Comparison of ENCODE assay signal across 12 cellular contexts in the genomic region with DNA sequence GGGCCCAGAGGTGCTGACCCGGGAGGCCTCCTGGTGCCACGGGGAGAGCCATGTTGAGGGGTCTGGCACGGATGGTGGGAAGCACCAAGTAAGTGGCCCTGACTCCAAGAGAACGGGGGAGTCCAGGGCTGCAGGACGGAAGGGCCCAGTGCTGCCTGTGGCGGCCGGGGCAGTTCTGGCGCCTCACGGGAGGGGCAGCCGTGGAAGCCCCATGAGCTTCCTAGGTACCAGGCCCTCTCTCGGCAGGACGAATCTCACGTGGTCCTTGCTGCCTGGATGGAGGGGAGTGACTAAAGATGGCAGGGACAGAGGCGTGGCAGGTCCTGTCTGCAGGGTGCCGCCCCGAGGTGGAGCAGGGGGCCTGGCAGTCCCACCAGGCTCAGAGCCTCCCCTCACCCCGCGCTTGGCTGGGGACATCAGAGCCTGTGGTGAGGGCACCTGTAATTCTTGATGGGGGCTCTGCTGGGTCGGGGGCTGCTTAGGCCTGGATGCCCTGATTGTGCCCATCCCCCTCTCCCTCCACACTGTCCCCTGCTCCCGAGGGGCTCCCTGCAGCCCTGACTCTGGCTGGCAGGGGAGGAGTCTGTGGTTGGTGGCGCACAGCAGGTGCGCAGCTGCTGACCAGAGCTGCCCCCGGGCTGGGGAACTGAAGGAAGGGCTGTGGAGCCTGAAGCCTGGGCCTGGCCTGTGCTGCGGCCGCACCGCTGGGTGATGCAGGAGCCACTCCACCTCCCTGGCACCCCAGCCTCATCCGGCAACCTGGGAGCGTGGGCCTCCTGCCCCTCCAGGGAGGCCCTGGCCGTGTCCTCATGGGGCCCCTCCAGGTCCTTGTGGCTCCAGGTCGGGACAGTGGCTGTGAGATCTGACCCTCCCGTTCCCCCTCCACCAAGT. TPM values are rescaled to one million over a fixed set of nuclear protein-coding genes. Genes with fewer than 3 reads are reported as not detected.
A peak's percentile ranks its signal among the peaks of the same experiment; 100 is the strongest.
DNase-seq lines count a peak whose midpoint lies in the region; ATAC-seq, FAIRE-seq and TF ChIP-seq lines count a peak whose summit lies in the region.
"Had no signal": no experiment of that assay in that cellular context is flagged by ENCODE, and none has a peak within 500 bp of the region (broad histone marks: within the 10 kb centered on the region; RNA-seq: fewer than 3 reads in every experiment).

No MANE protein-coding gene starts in this region.

- no peak overlapping the region for H3K14ac ChIP-seq in H1 (ENCODE audit: insufficient read length)

- TF ChIP-seq RAD21 in H1 (IDR thresholded peaks at IDR 0.05 in 1 of 2, conservative IDR thresholded peaks at IDR 0.05 in 1 of 2; ENCODE audit: low read depth in 2 of 2, low read length in 2 of 2) = no peak

- no peak overlapping the region for H3K27ac Mint-ChIP-seq in activated CD4-positive, alpha-beta memory T cell treated with anti-CD3 and anti-CD28 coated beads, Interleukin-2, amount 10 ng/mL, durations not matched to agents 7 days and 5 days
- no peak overlapping the region for H3K27ac Mint-ChIP-seq in activated CD4-positive, alpha-beta memory T cell treated with anti-CD3 and anti-CD28 coated beads for 36 hours
- no peak overlapping the region for H3K27ac Mint-ChIP-seq in osteocyte (ENCODE audit: unreplicated experiment)

- no peak overlapping the region for H2AFZ ChIP-seq in H1 (ENCODE audit: low read length)

- peaks cover 0 to 5% (median 0%) of the 10 kb centered on the region in 4 experiments; a peak in 2 of 7 replicates for H3K4me1 ChIP-seq in H1 (replicated peaks in 1 of 4; ENCODE audit: control insufficient read depth in 3 of 4, insufficient read depth in 4 of 4, low read length in 3 of 4)

- H3K56ac ChIP-seq in H1 (replicated peaks; ENCODE audit: insufficient read length, low read depth, low read length) = no peak overlapping the region

- intact Hi-C loops in activated CD4-positive, alpha-beta memory T cell treated with anti-CD3 and anti-CD28 coated beads for 36 hours (cut with micrococcal nuclease) = no loop called here

- TF ChIP-seq EP300 in H1 (IDR thresholded peaks at IDR 0.05; ENCODE audit: borderline replicate concordance in 1 of 2, low read depth in 2 of 2, low read length in 2 of 2) = no peak

- H2BK5ac ChIP-seq in H1 (ENCODE audit: low read depth, low read length) = no peak overlapping the region

- no peak overlapping the region for H3K4me3 Mint-ChIP-seq in activated CD4-positive, alpha-beta memory T cell treated with anti-CD3 and anti-CD28 coated beads, Interleukin-2, amount 10 ng/mL, durations not matched to agents 7 days and 5 days
- H3K4me3 Mint-ChIP-seq in activated CD4-positive, alpha-beta memory T cell treated with anti-CD3 and anti-CD28 coated beads for 36 hours = no peak overlapping the region
- no peak overlapping the region for H3K4me3 Mint-ChIP-seq in osteocyte (ENCODE audit: unreplicated experiment)

- DNase-seq in activated CD4-positive, alpha-beta memory T cell treated with anti-CD3 and anti-CD28 coated beads, Interleukin-2, amount 10 ng/mL, durations not matched to agents 7 days and 5 days = peak; percentile 15
- no peak for DNase-seq in activated CD4-positive, alpha-beta memory T cell treated with anti-CD3 and anti-CD28 coated beads for 36 hours
- DNase-seq in NCI-H2107 treated with DMSO at 0.1 percent for 48 hours (lab: John Stamatoyannopoulos, UW; ENCODE audit: unreplicated experiment) (peak; percentile 78), H1 (ENCODE audit: low read depth in 1 of 2, low spot score in 2 of 2) (peak in 1 of 2 experiments; percentile 47), osteocyte (ENCODE audit: extremely low spot score, unreplicated experiment) (peak; percentile 83), COR-L47 (lab: John Stamatoyannopoulos, UW) (no peak), cerebellar nuclear complex (lab: John Stamatoyannopoulos, UW) (no peak)
- DNase-seq: lower lobe of right lung, nucleus accumbens had no signal

- TF ChIP-seq POLR2A in H1 (IDR thresholded peaks at IDR 0.05; ENCODE audit: control extremely low read depth in 1 of 2, low read depth in 2 of 2, low read length in 2 of 2) (no peak), GM18505 (IDR thresholded peaks at IDR 0.05; ENCODE audit: borderline replicate concordance, extremely low read depth, insufficient read depth, insufficient read length) (no peak)

- H3K79me2 ChIP-seq in H1 (ENCODE audit: control insufficient read depth in 1 of 2, insufficient read depth in 2 of 2, low read length in 2 of 2) = no peaks in the 10 kb centered on the region

- H2BK15ac ChIP-seq in H1 (ENCODE audit: low read length) = no peak overlapping the region

- no peaks in the 10 kb centered on the region for H3K23me2 ChIP-seq in H1 (ENCODE audit: low read depth, low read length)

- H3K4me2 ChIP-seq in H1 (ENCODE audit: insufficient read depth in 1 of 2, low read depth in 2 of 2, low read length in 2 of 2) = no peak overlapping the region

- no peaks in the 10 kb centered on the region; the same call in 1 of the 2 replicates for H3K79me1 ChIP-seq in H1 (ENCODE audit: low read depth, low read length)

- H2AK5ac ChIP-seq in H1 (ENCODE audit: low read depth, low read length) = no peak overlapping the region

- peak overlapping the region; percentile 45; the same call in 1 of the 2 replicates for H4K8ac ChIP-seq in H1 (ENCODE audit: extremely low read depth, insufficient read depth, low read length)

- no peaks in the 10 kb centered on the region for H4K20me1 ChIP-seq in H1 (replicated peaks in 1 of 2; ENCODE audit: control insufficient read depth in 1 of 2, insufficient read depth in 2 of 2, low read length in 2 of 2)

- no peak overlapping the region for H3K18ac ChIP-seq in H1 (ENCODE audit: extremely low read depth, low read length)

- no peaks in the 10 kb centered on the region for H3K36me3 Mint-ChIP-seq in activated CD4-positive, alpha-beta memory T cell treated with anti-CD3 and anti-CD28 coated beads, Interleukin-2, amount 10 ng/mL, durations not matched to agents 7 days and 5 days (ENCODE audit: low read depth)
- H3K36me3 Mint-ChIP-seq in activated CD4-positive, alpha-beta memory T cell treated with anti-CD3 and anti-CD28 coated beads for 36 hours = no peaks in the 10 kb centered on the region
- no peaks in the 10 kb centered on the region for H3K36me3 Mint-ChIP-seq in osteocyte (ENCODE audit: unreplicated experiment)

- H4K5ac ChIP-seq in H1 (ENCODE audit: insufficient read length, low read depth, low read length) = no peak overlapping the region

- peaks cover 23% of the 10 kb centered on the region for H3K4me1 Mint-ChIP-seq in activated CD4-positive, alpha-beta memory T cell treated with anti-CD3 and anti-CD28 coated beads, Interleukin-2, amount 10 ng/mL, durations not matched to agents 7 days and 5 days
- H3K4me1 Mint-ChIP-seq in activated CD4-positive, alpha-beta memory T cell treated with anti-CD3 and anti-CD28 coated beads for 36 hours (ENCODE audit: low read depth) = peaks cover 15% of the 10 kb centered on the region
- H3K4me1 Mint-ChIP-seq in osteocyte (ENCODE audit: unreplicated experiment) = peaks cover 14% of the 10 kb centered on the region

- H3K27ac ChIP-seq in H1 (ENCODE audit: low read depth, low read length) = no peak overlapping the region
- H3K27ac ChIP-seq: A549, lower lobe of right lung had no signal

- H4K91ac ChIP-seq in H1 (replicated peaks; ENCODE audit: insufficient read length, low read length) = no peak overlapping the region

- POLR2A ChIA-PET in activated CD4-positive, alpha-beta memory T cell treated with anti-CD3 and anti-CD28 coated beads, Interleukin-2, amount 10 ng/mL, durations not matched to agents 7 days and 5 days (lab: Charles Lee) = interaction anchor here (0.9 to 1.1 kb wide), 2 partner anchors 31 to 32 kb away, joined by 3 read pairs; a partner anchor contains a TSS
- POLR2A ChIA-PET in activated CD4-positive, alpha-beta memory T cell treated with anti-CD3 and anti-CD28 coated beads for 36 hours (lab: Charles Lee) = no interaction called here
- POLR2A ChIA-PET in H1 (lab: Charles Lee; ENCODE audit: partially characterized antibody) = interaction anchor here (1.1 kb wide), 1 partner anchor 202 kb away, joined by 3 read pairs; no protein-coding TSS in a partner anchor

- peaks cover 14% of the 10 kb centered on the region for H3K27me3 Mint-ChIP-seq in activated CD4-positive, alpha-beta memory T cell treated with anti-CD3 and anti-CD28 coated beads, Interleukin-2, amount 10 ng/mL, durations not matched to agents 7 days and 5 days
- H3K27me3 Mint-ChIP-seq in activated CD4-positive, alpha-beta memory T cell treated with anti-CD3 and anti-CD28 coated beads for 36 hours = peaks cover 9% of the 10 kb centered on the region
- no peaks in the 10 kb centered on the region for H3K27me3 Mint-ChIP-seq in osteocyte (ENCODE audit: unreplicated experiment)

- WGBS in H1 (ENCODE audit: extremely low coverage in 1 of 2, insufficient coverage in 1 of 2, insufficient read length in 1 of 2, insufficient replicate concordance in 2 of 2, low coverage in 1 of 2, low lambda C conversion rate in 2 of 2, missing lambda C conversion rate in 1 of 2), 2 experiments = 92% methylated on average over 31 of the region's 31 CpGs; no CpG with 5 or more reads in 1 of the 2 experiments

- H3K4ac ChIP-seq in H1 (replicated peaks; ENCODE audit: insufficient read length, low read depth, low read length) = no peak overlapping the region

- H3K9me3 Mint-ChIP-seq in activated CD4-positive, alpha-beta memory T cell treated with anti-CD3 and anti-CD28 coated beads, Interleukin-2, amount 10 ng/mL, durations not matched to agents 7 days and 5 days = no peaks in the 10 kb centered on the region
- H3K9me3 Mint-ChIP-seq in activated CD4-positive, alpha-beta memory T cell treated with anti-CD3 and anti-CD28 coated beads for 36 hours = no peaks in the 10 kb centered on the region
- no peaks in the 10 kb centered on the region for H3K9me3 Mint-ChIP-seq in osteocyte (ENCODE audit: unreplicated experiment)

- no peak overlapping the region for H3K23ac ChIP-seq in H1 (ENCODE audit: insufficient read length)

- no peak overlapping the region for H2BK120ac ChIP-seq in H1 (replicated peaks; ENCODE audit: low read depth, low read length)

- H3K9me3 ChIP-seq in H1 (ENCODE audit: insufficient read depth in 2 of 2, low read depth in 1 of 2, low read length in 1 of 2) = no peaks in the 10 kb centered on the region
- H3K9me3 ChIP-seq: A549, lower lobe of right lung had no signal

- no peaks in the 10 kb centered on the region for H3K36me3 ChIP-seq in H1 (ENCODE audit: control insufficient read depth in 2 of 4, insufficient read depth in 4 of 4, low read length in 3 of 4)
- H3K36me3 ChIP-seq: lower lobe of right lung had no signal

- no peaks in the 10 kb centered on the region for H3K27me3 ChIP-seq in H1 (replicated peaks in 1 of 4; ENCODE audit: control insufficient read depth in 3 of 4, extremely low read depth in 1 of 4, insufficient read depth in 3 of 4, low read length in 3 of 4)

- no peak overlapping the region for H2BK20ac ChIP-seq in H1 (ENCODE audit: low read length)

- H2BK12ac ChIP-seq in H1 (ENCODE audit: low read depth, low read length) = no peak overlapping the region

- no peak overlapping the region for H3K4me3 ChIP-seq in H1 (ENCODE audit: extremely low read depth in 1 of 4, insufficient read depth in 2 of 4, low read depth in 3 of 4, low read length in 4 of 4)
- H3K4me3 ChIP-seq: A549, lower lobe of right lung had no signal

- no peak overlapping the region for H3K9ac ChIP-seq in H1 (replicated peaks in 1 of 4; ENCODE audit: extremely low read depth in 1 of 4, low read depth in 3 of 4, low read length in 3 of 4)

- no peak for ATAC-seq in GM18505 (IDR thresholded peaks at IDR 0.05; ENCODE audit: unreplicated experiment)
- ATAC-seq: A549 had no signal

- TF ChIP-seq CTCF in H1 (IDR thresholded peaks at IDR 0.05; ENCODE audit: control extremely low read depth in 1 of 3, insufficient read depth in 1 of 3, low read depth in 1 of 3, low read length in 3 of 3) = no peak
- no peak for TF ChIP-seq CTCF in osteocyte (IDR thresholded peaks at IDR 0.05)

- no peak for FAIRE-seq in H1 (lab: Jason Lieb, UNC)
- FAIRE-seq: A549, TTC549 had no signal

- CTCF ChIA-PET in activated CD4-positive, alpha-beta memory T cell treated with anti-CD3 and anti-CD28 coated beads, Interleukin-2, amount 10 ng/mL, durations not matched to agents 7 days and 5 days (lab: Charles Lee) = interaction anchor here (1.4 kb wide), 1 partner anchor 128 kb away, joined by 3 read pairs; no protein-coding TSS in a partner anchor
- CTCF ChIA-PET in activated CD4-positive, alpha-beta memory T cell treated with anti-CD3 and anti-CD28 coated beads for 36 hours (lab: Charles Lee) = interaction anchor here (1.0 to 1.3 kb wide), 2 partner anchors 8 to 116 kb away, joined by 3 read pairs; no protein-coding TSS in a partner anchor
- CTCF ChIA-PET in H1 (lab: Charles Lee; ENCODE audit: partially characterized antibody) = interaction anchor here (1.0 to 5.9 kb wide), 5 partner anchors 11 to 116 kb away, joined by 3 to 37 read pairs (median 5); no protein-coding TSS in a partner anchor

RNA-seq across cellular contexts. Expression of a gene that starts 31.4 kb away (rescaled TPM):
- 10 to 100 TPM; 23.5 to 25.1 TPM for total RNA-seq in activated CD4-positive, alpha-beta memory T cell treated with anti-CD3 and anti-CD28 coated beads, Interleukin-2, amount 10 ng/mL, durations not matched to agents 7 days and 5 days
- total RNA-seq in activated CD4-positive, alpha-beta memory T cell treated with anti-CD3 and anti-CD28 coated beads for 36 hours = 10 to 100 TPM; 14.3 TPM
- total RNA-seq in H1 (2021; fragmentation: NEBNext Ultra II Directional; extraction: Animal tissue kit (Norgen Biotek cat#: 25700)) = 32.1 and 34.6 TPM in 2 replicates
- 13.7 and 21.0 TPM in 2 replicates for polyA plus RNA-seq in H1 (2011; rRNA removed)
- 20.3 TPM for polyA plus RNA-seq in H1 (2011; cell fraction: cytosol; rRNA removed)
- 88.5 TPM for polyA plus RNA-seq in H1 (2011; cell fraction: nucleus; rRNA removed)
- polyA plus RNA-seq in H1 (2012, experiment 1 of 2) = 24.1 to 33.7 TPM (median 29.4 TPM) in 4 replicates
- polyA plus RNA-seq in H1 (2012, experiment 2 of 2) = 15.8 TPM
- polyA plus RNA-seq in H1 (2013, experiment 1 of 2) = 33.3 TPM
- polyA plus RNA-seq in H1 (2013, experiment 2 of 2) = 33.7 TPM
- polyA minus RNA-seq in H1 (2011; rRNA and poly(A)+ RNA removed) = 11.2 and 13.2 TPM in 2 replicates
- 13.0 TPM for polyA minus RNA-seq in H1 (2011; cell fraction: cytosol; rRNA and poly(A)+ RNA removed)
- 28.5 TPM for polyA minus RNA-seq in H1 (2011; cell fraction: nucleus; rRNA and poly(A)+ RNA removed)
- total RNA-seq in osteocyte = 62.7 and 63.7 TPM in 2 replicates

Comparison
In these comparisons a context has a peak if more than half of its experiments do, and no peak if none do; other contexts are left out.
1. DNase-seq: peak in activated CD4-positive, alpha-beta memory T cell treated with anti-CD3 and anti-CD28 coated beads, Interleukin-2, amount 10 ng/mL, durations not matched to agents 7 days and 5 days (single experiment), NCI-H2107 treated with DMSO at 0.1 percent for 48 hours (single experiment) and osteocyte (single experiment); none in activated CD4-positive, alpha-beta memory T cell treated with anti-CD3 and anti-CD28 coated beads for 36 hours (single experiment), COR-L47 (single experiment) and cerebellar nuclear complex (0 of 2).